9 cellular contexts compared by ENCODE assay signal in the genomic region with DNA sequence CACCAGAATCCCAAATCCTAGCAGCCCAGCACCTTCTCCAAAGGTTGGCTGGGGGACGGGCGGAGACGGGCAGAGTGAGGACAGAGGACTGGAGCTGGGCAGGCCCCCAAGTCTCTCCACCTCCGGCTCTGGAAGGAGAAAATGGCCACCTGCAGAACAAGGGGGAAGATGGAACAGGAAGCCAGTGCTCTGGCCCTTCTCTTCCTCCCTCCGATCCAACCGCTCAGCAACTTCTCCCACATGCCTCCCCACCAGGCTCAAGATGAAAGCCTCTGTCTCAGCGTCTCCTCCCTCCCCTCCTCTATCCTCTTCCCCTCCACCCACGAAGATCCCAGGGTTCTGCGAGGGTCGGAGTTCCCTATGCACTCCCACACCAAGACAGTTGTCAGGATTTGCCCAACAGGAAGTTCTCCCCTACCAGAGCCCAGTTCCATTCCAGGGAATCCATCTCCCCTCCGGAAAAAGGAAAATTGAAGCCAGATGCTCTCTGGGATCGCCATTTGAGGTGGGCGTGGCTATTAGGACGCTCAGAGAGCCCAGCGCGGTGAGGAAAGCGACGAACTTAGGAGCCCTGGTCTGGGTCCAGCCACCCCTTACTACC. TPM values are rescaled to one million over a fixed set of nuclear protein-coding genes. Genes with fewer than 3 reads are reported as not detected.
DNase-seq lines count a peak whose midpoint lies in the region; ATAC-seq and TF ChIP-seq lines count a peak whose summit lies in the region.
"Had no signal": no experiment of that assay in that cellular context is flagged by ENCODE, and none has a peak within 500 bp of the region (broad histone marks: within the 10 kb centered on the region; RNA-seq: fewer than 3 reads in every experiment).

No MANE protein-coding gene starts in this region.

- no peaks in the 10 kb centered on the region for H3K36me3 ChIP-seq in upper lobe of left lung

- H3K4me3 Mint-ChIP-seq in endothelial cell (ENCODE audit: unreplicated experiment) (peak overlapping the region; percentile 82), mesothelial cell of epicardium (peak overlapping the region; percentile 75)
- H3K4me3 Mint-ChIP-seq in activated naive CD8-positive, alpha-beta T cell treated with anti-CD3 and anti-CD28 coated beads for 36 hours, result no peak overlapping the region

- no peaks in the 10 kb centered on the region for H3K27me3 ChIP-seq in upper lobe of left lung

- ATAC-seq in upper lobe of left lung (ENCODE audit: low FRiP score in 2 of 2), result peak; percentile 19 to 73

- H3K4me1 ChIP-seq in upper lobe of left lung, result peaks cover 0 to 15% (median 3%) of the 10 kb centered on the region in 4 donors

- POLR2A ChIA-PET in HEK293T (lab: Yijun Ruan, JAX), result interaction anchor here (1.4 kb wide), 1 partner anchor 27 kb away, joined by 4 read pairs; no protein-coding TSS in a partner anchor

- H3K4me1 Mint-ChIP-seq in endothelial cell (ENCODE audit: unreplicated experiment) (peaks cover 34% of the 10 kb centered on the region), mesothelial cell of epicardium (peaks cover 21% of the 10 kb centered on the region)
- H3K4me1 Mint-ChIP-seq in activated naive CD8-positive, alpha-beta T cell treated with anti-CD3 and anti-CD28 coated beads for 36 hours, result peaks cover 2% of the 10 kb centered on the region

- H3K36me3 Mint-ChIP-seq in endothelial cell (ENCODE audit: low read depth, unreplicated experiment) (no peaks in the 10 kb centered on the region), mesothelial cell of epicardium (no peaks in the 10 kb centered on the region)
- peaks cover 7% of the 10 kb centered on the region for H3K36me3 Mint-ChIP-seq in activated naive CD8-positive, alpha-beta T cell treated with anti-CD3 and anti-CD28 coated beads for 36 hours

- TF ChIP-seq EP300 in upper lobe of left lung (IDR thresholded peaks at IDR 0.05), result no peak

- peak overlapping the region; percentile 68 to 86 (median 82) for H3K27ac ChIP-seq in upper lobe of left lung

- H3K27me3 Mint-ChIP-seq in endothelial cell (ENCODE audit: unreplicated experiment), result peaks cover 13% of the 10 kb centered on the region
- H3K27me3 Mint-ChIP-seq in mesothelial cell of epicardium (ENCODE audit: low read depth), result no peaks in the 10 kb centered on the region
- H3K27me3 Mint-ChIP-seq in activated naive CD8-positive, alpha-beta T cell treated with anti-CD3 and anti-CD28 coated beads for 36 hours, result no peaks in the 10 kb centered on the region

- no peak for TF ChIP-seq POLR2A in upper lobe of left lung (IDR thresholded peaks at IDR 0.05)

- peak overlapping the region; percentile 99 for H3K27ac Mint-ChIP-seq in endothelial cell (ENCODE audit: unreplicated experiment)
- peak overlapping the region; percentile 93 for H3K27ac Mint-ChIP-seq in mesothelial cell of epicardium
- H3K27ac Mint-ChIP-seq in activated naive CD8-positive, alpha-beta T cell treated with anti-CD3 and anti-CD28 coated beads for 36 hours, result no peak overlapping the region

- WGBS in upper lobe of left lung, 2 donors, result 37 to 52% methylated on average over 16 to 18 of the region's 18 CpGs

- H3K4me3 ChIP-seq in upper lobe of left lung, result peak overlapping the region in 3 of 4 donors; percentile 29 to 48 (median 40)

- CTCF ChIA-PET in HEK293T (lab: Yijun Ruan, JAX), result interaction anchor here (2.5 kb wide), 1 partner anchor 28 kb away, joined by 12 read pairs; no protein-coding TSS in a partner anchor

- H3K9me3 ChIP-seq in upper lobe of left lung, result no peaks in the 10 kb centered on the region

- H3K9me3 Mint-ChIP-seq in endothelial cell (ENCODE audit: unreplicated experiment), result no peaks in the 10 kb centered on the region
- H3K9me3 Mint-ChIP-seq in mesothelial cell of epicardium, result no peaks in the 10 kb centered on the region
- H3K9me3 Mint-ChIP-seq in activated naive CD8-positive, alpha-beta T cell treated with anti-CD3 and anti-CD28 coated beads for 36 hours, result no peaks in the 10 kb centered on the region

- TF ChIP-seq CTCF in endothelial cell (IDR thresholded peaks at IDR 0.05; ENCODE audit: unreplicated experiment) (no peak), mesothelial cell of epicardium (IDR thresholded peaks at IDR 0.05; ENCODE audit: unreplicated experiment) (no peak), upper lobe of left lung (IDR thresholded peaks at IDR 0.05) (no peak)

- DNase-seq in DMS 273 (lab: John Stamatoyannopoulos, UW; ENCODE audit: unreplicated experiment), result peak; percentile 65
- no peak for DNase-seq in DMS 273 treated with DMSO at 0.1 percent for 48 hours (lab: John Stamatoyannopoulos, UW)
- peak; percentile 68 for DNase-seq in endothelial cell (ENCODE audit: low spot score)
- peak in 1 of 2 experiments; percentile 57 for DNase-seq in mesothelial cell of epicardium (ENCODE audit: low spot score in 2 of 2, unreplicated experiment in 2 of 2)
- DNase-seq in upper lobe of left lung, result no peak
- no peak for DNase-seq in HuH-7.5 (ENCODE audit: low spot score)
- DNase-seq in activated naive CD8-positive, alpha-beta T cell treated with anti-CD3 and anti-CD28 coated beads for 36 hours, result no peak
- DNase-seq in HEK293T (ENCODE audit: extremely low spot score), result no peak
- DNase-seq: 8988T had no signal

TF ChIP-seq in HEK293T, 16 proteins besides CTCF, POLR2A, EP300 and RAD21:
- TF ChIP-seq FOXM1 (IDR thresholded peaks at IDR 0.05; ENCODE audit: borderline replicate concordance) (no peak), FOXK2 (IDR thresholded peaks at IDR 0.05) (no peak), FOXA1 (IDR thresholded peaks at IDR 0.05) (no peak), NFRKB (IDR thresholded peaks at IDR 0.05) (no peak)
- TF ChIP-seq, protein P1, sequence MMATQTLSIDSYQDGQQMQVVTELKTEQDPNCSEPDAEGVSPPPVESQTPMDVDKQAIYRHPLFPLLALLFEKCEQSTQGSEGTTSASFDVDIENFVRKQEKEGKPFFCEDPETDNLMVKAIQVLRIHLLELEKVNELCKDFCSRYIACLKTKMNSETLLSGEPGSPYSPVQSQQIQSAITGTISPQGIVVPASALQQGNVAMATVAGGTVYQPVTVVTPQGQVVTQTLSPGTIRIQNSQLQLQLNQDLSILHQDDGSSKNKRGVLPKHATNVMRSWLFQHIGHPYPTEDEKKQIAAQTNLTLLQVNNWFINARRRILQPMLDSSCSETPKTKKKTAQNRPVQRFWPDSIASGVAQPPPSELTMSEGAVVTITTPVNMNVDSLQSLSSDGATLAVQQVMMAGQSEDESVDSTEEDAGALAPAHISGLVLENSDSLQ (IDR thresholded peaks at IDR 0.05), result no peak

RNA-seq across cellular contexts. Expression of a gene that starts 20.0 kb away (rescaled TPM):
- total RNA-seq in endothelial cell (ENCODE audit: unreplicated experiment) (12.6 TPM), mesothelial cell of epicardium (43.1 to 45.6 TPM (median 44.9 TPM) in 3 replicates), upper lobe of left lung (10 to 100 TPM; 35.7 to 88.0 (median 63.9) TPM)
- total RNA-seq in activated naive CD8-positive, alpha-beta T cell treated with anti-CD3 and anti-CD28 coated beads for 36 hours, result 1 to 10 TPM; 7.0 to 7.1 TPM

RNA-seq across cellular contexts. Expression of a gene that starts 40.2 kb away (rescaled TPM):
- total RNA-seq in endothelial cell (ENCODE audit: unreplicated experiment) (60.5 TPM), mesothelial cell of epicardium (42.3 to 47.1 TPM (median 42.6 TPM) in 3 replicates), upper lobe of left lung (10 to 100 TPM; 28.0 to 47.1 (median 34.3) TPM)
- 10 to 100 TPM; 54.9 to 64.8 TPM for total RNA-seq in activated naive CD8-positive, alpha-beta T cell treated with anti-CD3 and anti-CD28 coated beads for 36 hours

Comparison
In these comparisons a context has a peak if more than half of its experiments do, and no peak if none do; other contexts are left out.
1. DNase-seq: peak in DMS 273 (single experiment) and endothelial cell (single experiment); none in DMS 273 treated with DMSO at 0.1 percent for 48 hours (single experiment), upper lobe of left lung (0 of 2), HuH-7.5 (single experiment), activated naive CD8-positive, alpha-beta T cell treated with anti-CD3 and anti-CD28 coated beads for 36 hours (single experiment) and HEK293T (single experiment).